18 cellular contexts compared by ENCODE assay signal in the genomic region with DNA sequence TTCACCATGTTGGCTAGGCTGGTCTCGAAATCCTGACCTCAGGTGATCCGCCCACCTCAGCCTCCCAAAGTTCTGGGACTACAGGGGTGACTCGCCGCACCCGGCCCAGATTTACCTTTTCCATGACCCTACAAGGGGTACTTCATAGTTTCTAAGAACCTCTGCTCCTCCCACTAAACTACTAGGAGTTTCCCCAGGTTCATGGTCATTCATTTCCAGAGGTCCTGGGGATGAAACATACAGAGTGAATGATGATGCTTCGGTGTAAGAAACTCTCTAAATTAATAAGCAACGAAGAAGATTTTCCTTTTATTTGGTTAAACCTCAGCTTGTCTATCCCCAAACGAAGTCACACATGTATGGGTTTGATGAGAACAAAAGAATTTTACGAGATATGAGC. TPM values are rescaled to one million over a fixed set of nuclear protein-coding genes. Genes with fewer than 3 reads are reported as not detected.
"Had no signal": no experiment of that assay in that cellular context is flagged by ENCODE, and none has a peak within 500 bp of the region (broad histone marks: within the 10 kb centered on the region; RNA-seq: fewer than 3 reads in every experiment).

No MANE protein-coding gene starts in this region.

- H3K27ac Mint-ChIP-seq: natural killer cell treated with Interleukin-12 subunit alpha and Interleukin-12 subunit beta and Interleukin-15 and Interleukin-18, amount 100 ng/mL, for 72 hours; neural progenitor cell had no signal

- ATAC-seq: left colon; left ventricle myocardium superior; natural killer cell treated with Interleukin-12 subunit alpha and Interleukin-12 subunit beta and Interleukin-15 and Interleukin-18, amount 100 ng/mL, for 72 hours had no signal

- H3K36me3 Mint-ChIP-seq: natural killer cell treated with Interleukin-12 subunit alpha and Interleukin-12 subunit beta and Interleukin-15 and Interleukin-18, amount 100 ng/mL, for 72 hours had no signal

- H3K4me3 Mint-ChIP-seq: natural killer cell treated with Interleukin-12 subunit alpha and Interleukin-12 subunit beta and Interleukin-15 and Interleukin-18, amount 100 ng/mL, for 72 hours; neural progenitor cell had no signal

- DNase-seq: cortex of kidney; dorsolateral prefrontal cortex; effector CD8-positive, alpha-beta T cell; foreskin melanocyte; head of caudate nucleus; left colon; left ventricle myocardium superior; mesenchymal stem cell; midbrain; nucleus accumbens; ovary; sigmoid colon; stimulated activated naive CD4-positive, alpha-beta T cell treated with Interleukin-2 at 50 U/mL for 16 hours; tibial artery; upper lobe of left lung; uterus had no signal

- H3K9me3 Mint-ChIP-seq: natural killer cell treated with Interleukin-12 subunit alpha and Interleukin-12 subunit beta and Interleukin-15 and Interleukin-18, amount 100 ng/mL, for 72 hours; neural progenitor cell had no signal

RNA-seq across cellular contexts. Expression of a gene that starts 56.9 kb away (rescaled TPM):
- total RNA-seq: left ventricle myocardium superior, sigmoid colon had no signal
